In genomic region chr12:64699504-64700115, GRCh38 we compare ENCODE assay signal across 23 cellular contexts. TPM values are rescaled to one million over a fixed set of nuclear protein-coding genes. Genes with fewer than 3 reads are reported as not detected.
A peak's percentile ranks its signal among the peaks of the same experiment; 100 is the strongest.
DNase-seq lines count a peak whose midpoint lies in the region; ATAC-seq and TF ChIP-seq lines count a peak whose summit lies in the region.
"Had no signal": no experiment of that assay in that cellular context is flagged by ENCODE, and none has a peak within 500 bp of the region (broad histone marks: within the 10 kb centered on the region; RNA-seq: fewer than 3 reads in every experiment).

No MANE protein-coding gene starts in this region.

- no peak for DNase-seq in activated T-helper 1 cell treated with anti-CD3 and anti-CD28 coated beads, Interleukin-12 subunit alpha, Interleukin-12 subunit beta, Interleukin-2, Interleukin-4 antibody, amounts not matched to agents 30 ng/mL and 10 ng/mL and 1 ng/mL, durations not matched to agents 14 hours and 24 hours and 36 hours (ENCODE audit: low spot score)
- DNase-seq in right lobe of liver (peak; percentile 46 to 68 (median 59)), type B pancreatic cell (ENCODE audit: extremely low spot score, unreplicated experiment) (no peak)
- DNase-seq: activated CD4-positive, alpha-beta memory T cell treated with anti-CD3 and anti-CD28 coated beads, Interleukin-2, amount 10 ng/mL, durations not matched to agents 7 days and 5 days; activated naive CD8-positive, alpha-beta T cell treated with anti-CD3 and anti-CD28 coated beads, Interleukin-2, amount 10 ng/mL, durations not matched to agents 7 days and 5 days; activated T-cell treated with anti-CD3 and anti-CD28 coated beads, Interleukin-2, amount 50 U/mL, for 4 hours; Calu3; KG1; left cardiac atrium; NCI-H1417 treated with DMSO at 0.1 percent for 48 hours; NCI-H2171 treated with DMSO at 0.1 percent for 48 hours; NCI-H82; occipital lobe; retina had no signal

- TF ChIP-seq CTCF in HEK293 (tag by site-specific recombination; IDR thresholded peaks at IDR 0.05) (no peak), right lobe of liver (IDR thresholded peaks at IDR 0.05) (no peak), type B pancreatic cell (conservative IDR thresholded peaks at IDR 0.05) (no peak)

- H3K36me3 Mint-ChIP-seq in activated T-helper 1 cell treated with anti-CD3 and anti-CD28 coated beads, Interleukin-12 subunit alpha, Interleukin-12 subunit beta, Interleukin-2, Interleukin-4 antibody, amounts not matched to agents 30 ng/mL and 10 ng/mL and 1 ng/mL, durations not matched to agents 14 hours and 24 hours and 36 hours (ENCODE audit: low read depth), result peaks cover 24% of the 10 kb centered on the region
- peaks cover 8% of the 10 kb centered on the region for H3K36me3 Mint-ChIP-seq in type B pancreatic cell

- peaks cover 40 to 87% (median 74%) of the 10 kb centered on the region in 11 experiments for H3K36me3 ChIP-seq in BLaER1 treated with 17β-estradiol and CSF1 and Interleukin-3, amounts not matched to agents 10 nM and 100 nM
- H3K36me3 ChIP-seq in HEK293 (ENCODE audit: control insufficient read depth in 2 of 2, insufficient read depth in 1 of 2, low read length in 2 of 2), result peaks cover 5 to 10% of the 10 kb centered on the region in 2 experiments
- H3K36me3 ChIP-seq in right lobe of liver, result peaks cover 0 to 2% (median 0%) of the 10 kb centered on the region in 4 donors

- intact Hi-C loops in activated T-helper 1 cell treated with anti-CD3 and anti-CD28 coated beads, Interleukin-12 subunit alpha, Interleukin-12 subunit beta, Interleukin-2, Interleukin-4 antibody, amounts not matched to agents 30 ng/mL and 10 ng/mL and 1 ng/mL, durations not matched to agents 14 hours and 24 hours and 36 hours (cut with micrococcal nuclease), result no loop called here
- intact Hi-C loops in right lobe of liver (cut with DNase I), result loop anchor here in 1 of 2 donors (5.0 kb wide), 1 partner anchor 147 kb away; no protein-coding TSS in a partner anchor

- H3K9ac ChIP-seq in BLaER1 treated with 17β-estradiol and CSF1 and Interleukin-3, amounts not matched to agents 10 nM and 100 nM, result peak overlapping the region in 2 of 11 experiments; percentile 11 to 16; a peak in 2 of 22 replicates

- 83% methylated on average over 12 of the region's 12 CpGs for WGBS in right lobe of liver (ENCODE audit: insufficient coverage, low coverage, low lambda C conversion rate, missing lambda C conversion rate)

- H3K27me3 ChIP-seq in BLaER1 treated with 17β-estradiol and CSF1 and Interleukin-3, amounts not matched to agents 10 nM and 100 nM, result no peaks in the 10 kb centered on the region
- no peaks in the 10 kb centered on the region for H3K27me3 ChIP-seq in right lobe of liver

- no peaks in the 10 kb centered on the region for H3K9me3 ChIP-seq in BLaER1 treated with 17β-estradiol and CSF1 and Interleukin-3, amounts not matched to agents 10 nM and 100 nM (replicated peaks in 1 of 11)
- H3K9me3 ChIP-seq in HEK293 (ENCODE audit: control insufficient read depth, insufficient read depth, low read depth, low read length) (no peaks in the 10 kb centered on the region), right lobe of liver (no peaks in the 10 kb centered on the region)

- no peak for TF ChIP-seq POLR2A in right lobe of liver (IDR thresholded peaks at IDR 0.05)

- ATAC-seq in right lobe of liver (peak; percentile 36 to 60 (median 42)), HG03039 (IDR thresholded peaks at IDR 0.05; ENCODE audit: unreplicated experiment) (no peak), GM18498 (IDR thresholded peaks at IDR 0.05; ENCODE audit: unreplicated experiment) (no peak), GM21717 (IDR thresholded peaks at IDR 0.05; ENCODE audit: unreplicated experiment) (no peak)
- ATAC-seq: HCT116 had no signal

- no peak overlapping the region for H3K4me3 Mint-ChIP-seq in activated T-helper 1 cell treated with anti-CD3 and anti-CD28 coated beads, Interleukin-12 subunit alpha, Interleukin-12 subunit beta, Interleukin-2, Interleukin-4 antibody, amounts not matched to agents 30 ng/mL and 10 ng/mL and 1 ng/mL, durations not matched to agents 14 hours and 24 hours and 36 hours
- H3K4me3 Mint-ChIP-seq in type B pancreatic cell, result no peak overlapping the region
- H3K4me3 Mint-ChIP-seq: activated CD4-positive, alpha-beta memory T cell treated with anti-CD3 and anti-CD28 coated beads, Interleukin-2, amount 10 ng/mL, durations not matched to agents 7 days and 5 days; activated naive CD8-positive, alpha-beta T cell treated with anti-CD3 and anti-CD28 coated beads, Interleukin-2, amount 10 ng/mL, durations not matched to agents 7 days and 5 days; activated T-cell treated with anti-CD3 and anti-CD28 coated beads, Interleukin-2, amount 50 U/mL, for 4 hours; dendritic cell treated with granulocyte-macrophage colony-stimulating factor and Interleukin-4, amounts not matched to agents 40 ng/mL and 50 ng/mL, for 4 days had no signal

- peak overlapping the region in 5 of 11 experiments; percentile 12 to 60 (median 47); a peak in 9 of 22 replicates for H3K27ac ChIP-seq in BLaER1 treated with 17β-estradiol and CSF1 and Interleukin-3, amounts not matched to agents 10 nM and 100 nM
- H3K27ac ChIP-seq in HEK293 (ENCODE audit: extremely low read depth, low read depth, low read length) (no peak overlapping the region), right lobe of liver (no peak overlapping the region)
- H3K27ac ChIP-seq: epithelial cell of prostate, VCaP had no signal

- POLR2A ChIA-PET in HEK293 (lab: Yijun Ruan, JAX), result no interaction called here

- no peaks in the 10 kb centered on the region for H3K9me3 Mint-ChIP-seq in activated T-helper 1 cell treated with anti-CD3 and anti-CD28 coated beads, Interleukin-12 subunit alpha, Interleukin-12 subunit beta, Interleukin-2, Interleukin-4 antibody, amounts not matched to agents 30 ng/mL and 10 ng/mL and 1 ng/mL, durations not matched to agents 14 hours and 24 hours and 36 hours
- no peaks in the 10 kb centered on the region for H3K9me3 Mint-ChIP-seq in type B pancreatic cell
- H3K9me3 Mint-ChIP-seq: activated CD4-positive, alpha-beta memory T cell treated with anti-CD3 and anti-CD28 coated beads, Interleukin-2, amount 10 ng/mL, durations not matched to agents 7 days and 5 days; activated naive CD8-positive, alpha-beta T cell treated with anti-CD3 and anti-CD28 coated beads, Interleukin-2, amount 10 ng/mL, durations not matched to agents 7 days and 5 days; activated T-cell treated with anti-CD3 and anti-CD28 coated beads, Interleukin-2, amount 50 U/mL, for 4 hours; dendritic cell treated with granulocyte-macrophage colony-stimulating factor and Interleukin-4, amounts not matched to agents 40 ng/mL and 50 ng/mL, for 4 days had no signal

- H3K4me1 ChIP-seq in BLaER1 treated with 17β-estradiol and CSF1 and Interleukin-3, amounts not matched to agents 10 nM and 100 nM, result peaks cover 12 to 51% (median 28%) of the 10 kb centered on the region in 10 experiments
- 0 out of 2 replicates have a peak, but pooled peaks cover 3% of the 10 kb centered on the region for H3K4me1 ChIP-seq in HEK293 (ENCODE audit: control insufficient read depth, insufficient read depth, low read length)
- no peaks in the 10 kb centered on the region for H3K4me1 ChIP-seq in right lobe of liver

- H3K4me2 ChIP-seq in BLaER1 treated with 17β-estradiol and CSF1 and Interleukin-3, amounts not matched to agents 10 nM and 100 nM, result peak overlapping the region in 7 of 11 experiments; percentile 31 to 59 (median 51); a peak in 13 of 22 replicates

- CTCF ChIA-PET in HEK293 (lab: Yijun Ruan, JAX), result interaction anchor here (17.9 kb wide), 1 partner anchor 150 kb away, joined by 219 read pairs; no protein-coding TSS in a partner anchor

- H4K20me1 ChIP-seq in BLaER1 treated with 17β-estradiol and CSF1 and Interleukin-3, amounts not matched to agents 10 nM and 100 nM, result peaks cover 0 to 46% (median 23%) of the 10 kb centered on the region in 11 experiments; a peak in 16 of 22 replicates

- no peaks in the 10 kb centered on the region for H3K27me3 Mint-ChIP-seq in activated T-helper 1 cell treated with anti-CD3 and anti-CD28 coated beads, Interleukin-12 subunit alpha, Interleukin-12 subunit beta, Interleukin-2, Interleukin-4 antibody, amounts not matched to agents 30 ng/mL and 10 ng/mL and 1 ng/mL, durations not matched to agents 14 hours and 24 hours and 36 hours (ENCODE audit: insufficient read depth)
- no peaks in the 10 kb centered on the region for H3K27me3 Mint-ChIP-seq in type B pancreatic cell
- H3K27me3 Mint-ChIP-seq: activated CD4-positive, alpha-beta memory T cell treated with anti-CD3 and anti-CD28 coated beads, Interleukin-2, amount 10 ng/mL, durations not matched to agents 7 days and 5 days; activated naive CD8-positive, alpha-beta T cell treated with anti-CD3 and anti-CD28 coated beads, Interleukin-2, amount 10 ng/mL, durations not matched to agents 7 days and 5 days; dendritic cell treated with granulocyte-macrophage colony-stimulating factor and Interleukin-4, amounts not matched to agents 40 ng/mL and 50 ng/mL, for 4 days had no signal

- H3K4me1 Mint-ChIP-seq in activated T-helper 1 cell treated with anti-CD3 and anti-CD28 coated beads, Interleukin-12 subunit alpha, Interleukin-12 subunit beta, Interleukin-2, Interleukin-4 antibody, amounts not matched to agents 30 ng/mL and 10 ng/mL and 1 ng/mL, durations not matched to agents 14 hours and 24 hours and 36 hours (ENCODE audit: low read depth), result peaks cover 52% of the 10 kb centered on the region
- H3K4me1 Mint-ChIP-seq in type B pancreatic cell (ENCODE audit: unreplicated experiment), result peaks cover 28% of the 10 kb centered on the region

- no peak overlapping the region for H3K4me3 ChIP-seq in BLaER1 treated with 17β-estradiol and CSF1 and Interleukin-3, amounts not matched to agents 10 nM and 100 nM
- H3K4me3 ChIP-seq in HEK293 (ENCODE audit: low read depth, low read length) (no peak overlapping the region), right lobe of liver (no peak overlapping the region)

- H3K27ac Mint-ChIP-seq in activated T-helper 1 cell treated with anti-CD3 and anti-CD28 coated beads, Interleukin-12 subunit alpha, Interleukin-12 subunit beta, Interleukin-2, Interleukin-4 antibody, amounts not matched to agents 30 ng/mL and 10 ng/mL and 1 ng/mL, durations not matched to agents 14 hours and 24 hours and 36 hours, result peak overlapping the region; percentile 4
- no peak overlapping the region for H3K27ac Mint-ChIP-seq in type B pancreatic cell
- H3K27ac Mint-ChIP-seq: dendritic cell treated with granulocyte-macrophage colony-stimulating factor and Interleukin-4, amounts not matched to agents 40 ng/mL and 50 ng/mL, for 4 days had no signal

TF ChIP-seq in HEK293, 187 proteins besides CTCF, POLR2A, EP300 and RAD21 (continues in another document):
- no peak for TF ChIP-seq ZNF274 (IDR thresholded peaks at IDR 0.05; ENCODE audit: low read length)
- TF ChIP-seq ZNF274 (tag by site-specific recombination; IDR thresholded peaks at IDR 0.05; ENCODE audit: borderline replicate concordance), result no peak

RNA-seq across cellular contexts. Expression of gene GNS, which starts 59.6 kb away (rescaled TPM):
- total RNA-seq in activated T-helper 1 cell treated with anti-CD3 and anti-CD28 coated beads, Interleukin-12 subunit alpha, Interleukin-12 subunit beta, Interleukin-2, Interleukin-4 antibody, amounts not matched to agents 30 ng/mL and 10 ng/mL and 1 ng/mL, durations not matched to agents 14 hours and 24 hours and 36 hours, result 20.6 and 21.3 TPM in 2 replicates
- total RNA-seq in right lobe of liver (10 to 100 TPM; 41.0 to 87.5 (median 63.7) TPM), type B pancreatic cell (ENCODE audit: low replicate concordance) (76.7 and 84.7 TPM in 2 replicates)

Comparison
In these comparisons a context has a peak if more than half of its experiments do, and no peak if none do; other contexts are left out.
1. DNase-seq: peak in right lobe of liver (3 of 3); none in activated T-helper 1 cell treated with anti-CD3 and anti-CD28 coated beads, Interleukin-12 subunit alpha, Interleukin-12 subunit beta, Interleukin-2, Interleukin-4 antibody, amounts not matched to agents 30 ng/mL and 10 ng/mL and 1 ng/mL, durations not matched to agents 14 hours and 24 hours and 36 hours (single experiment) and type B pancreatic cell (single experiment).
2. ATAC-seq: peak in right lobe of liver (4 of 4); none in HG03039 (single experiment), GM18498 (single experiment) and GM21717 (single experiment).